Comparison of ENCODE assay signal across 15 cellular contexts in the genomic region with DNA sequence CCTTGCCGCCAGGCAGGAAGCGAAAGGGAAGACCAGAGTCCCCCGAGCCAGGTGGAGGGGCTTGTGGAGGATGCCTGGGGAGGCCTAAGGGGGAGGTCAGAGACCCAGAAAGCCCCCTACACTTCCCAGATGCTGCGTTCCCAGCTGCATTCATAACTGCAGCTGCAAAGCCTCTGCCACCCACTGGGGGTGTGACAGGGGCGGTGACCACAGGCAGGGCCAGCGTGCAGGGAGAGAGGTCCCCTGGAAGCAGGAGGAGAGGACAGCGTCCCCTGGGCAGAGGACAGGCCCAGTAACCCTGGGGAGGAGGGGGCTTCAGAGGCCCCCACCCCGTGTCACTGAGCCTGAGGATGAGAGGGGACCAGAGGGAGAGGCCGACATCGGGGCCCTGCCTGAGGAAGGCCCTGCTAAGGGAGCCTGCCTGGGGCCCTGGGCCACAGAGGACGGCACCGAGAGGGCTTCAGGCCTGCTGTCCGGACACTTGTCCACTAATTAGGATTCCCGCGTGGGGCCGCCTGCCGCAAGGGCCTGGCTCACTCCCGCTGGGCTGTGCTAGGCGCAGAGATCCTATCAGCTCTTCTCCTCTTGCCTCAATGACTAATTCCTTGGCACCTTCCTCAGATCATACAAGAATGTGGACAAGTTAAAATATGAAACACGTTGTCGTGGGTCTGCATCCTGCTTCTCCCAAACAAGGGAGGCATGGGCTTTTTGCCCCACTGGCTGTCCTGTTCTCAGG. TPM values are rescaled to one million over a fixed set of nuclear protein-coding genes. Genes with fewer than 3 reads are reported as not detected.
DNase-seq lines count a peak whose midpoint lies in the region; ATAC-seq and TF ChIP-seq lines count a peak whose summit lies in the region.
"Had no signal": no experiment of that assay in that cellular context is flagged by ENCODE, and none has a peak within 500 bp of the region (broad histone marks: within the 10 kb centered on the region; RNA-seq: fewer than 3 reads in every experiment).

No MANE protein-coding gene starts in this region.

- no peaks in the 10 kb centered on the region for H3K4me1 ChIP-seq in osteoblast (ENCODE audit: insufficient read depth, low read length)

- peaks cover 10% of the 10 kb centered on the region for H3K27me3 ChIP-seq in osteoblast (ENCODE audit: insufficient read depth, low read length)
- H3K27me3 ChIP-seq: MG63 had no signal

- no peaks in the 10 kb centered on the region for H3K36me3 ChIP-seq in osteoblast (ENCODE audit: insufficient read depth, low read length)
- H3K36me3 ChIP-seq: MG63 had no signal

- DNase-seq in Daoy (ENCODE audit: low read depth) (peak; percentile 32), M059J (ENCODE audit: low read depth) (peak; percentile 73), choroid plexus epithelial cell (ENCODE audit: low read depth) (peak; percentile 63), osteoblast (ENCODE audit: insufficient read length, low spot score, missing footprints) (peak; percentile 96), NCI-H2081 treated with DMSO at 0.1 percent for 48 hours (lab: John Stamatoyannopoulos, UW) (no peak), NCI-H1105 (lab: John Stamatoyannopoulos, UW) (no peak)
- no peak for DNase-seq in activated CD4-positive, alpha-beta T cell treated with anti-CD3 and anti-CD28 coated beads, Interleukin-2, amount 50 U/mL, for 1 hour
- DNase-seq: activated CD8-positive, alpha-beta T cell treated with anti-CD3 and anti-CD28 coated beads for 36 hours; central memory CD4-positive, alpha-beta T cell; islet precursor cell; MG63; NCI-H446; right cardiac atrium had no signal

- H3K4me3 ChIP-seq in choroid plexus epithelial cell (ENCODE audit: low read depth, low read length), result no peak overlapping the region
- no peak overlapping the region for H3K4me3 ChIP-seq in osteoblast (ENCODE audit: insufficient read depth, low read length)
- H3K4me3 ChIP-seq: MG63 had no signal

- H3K9me3 ChIP-seq in osteoblast (ENCODE audit: low read depth, low read length), result no peaks in the 10 kb centered on the region
- H3K9me3 ChIP-seq: MG63 had no signal

- no peak for ATAC-seq in HG03439 (IDR thresholded peaks at IDR 0.05; ENCODE audit: unreplicated experiment)
- ATAC-seq: activated CD8-positive, alpha-beta T cell treated with anti-CD3 and anti-CD28 coated beads for 36 hours had no signal

- TF ChIP-seq CTCF in choroid plexus epithelial cell (conservative IDR thresholded peaks at IDR 0.05; ENCODE audit: low read depth, low read length) (peak; percentile 13), osteoblast (IDR thresholded peaks at IDR 0.05; ENCODE audit: extremely low read depth, low read depth, low read length) (no peak)

- H3K27ac ChIP-seq in osteoblast (ENCODE audit: low read depth, low read length), result no peak overlapping the region

- no peaks in the 10 kb centered on the region for H4K20me1 ChIP-seq in osteoblast (ENCODE audit: insufficient read depth, low read length)

- no peaks in the 10 kb centered on the region for H3K79me2 ChIP-seq in osteoblast (ENCODE audit: insufficient read depth, low read length)

- H2AFZ ChIP-seq in osteoblast (ENCODE audit: low read length), result no peak overlapping the region

- no peak overlapping the region for H3K4me2 ChIP-seq in osteoblast (ENCODE audit: insufficient read depth, low read length)

RNA-seq across cellular contexts. Expression of gene CCDC27, which starts 49.1 kb away (rescaled TPM):
- not detected in 2 replicates for total RNA-seq in Daoy (2014; rRNA removed; shearing (Covaris generic))
- total RNA-seq in M059J (2014; rRNA removed; shearing (Covaris generic)), result not detected in 2 replicates
- total RNA-seq in osteoblast, result not detected in 2 replicates
- total RNA-seq: activated CD8-positive, alpha-beta T cell treated with anti-CD3 and anti-CD28 coated beads for 36 hours; CD4-positive, CD25-positive, alpha-beta regulatory T cell had no signal

RNA-seq across cellular contexts. Expression of gene TP73, which starts 50.8 kb away (rescaled TPM):
- total RNA-seq in Daoy (2014; rRNA removed; shearing (Covaris generic)), result 0.89 and 2.5 TPM in 2 replicates
- 0.42 and 0.91 TPM in 2 replicates for total RNA-seq in M059J (2014; rRNA removed; shearing (Covaris generic))
- not detected in 2 replicates for total RNA-seq in osteoblast
- total RNA-seq: CD4-positive, CD25-positive, alpha-beta regulatory T cell had no signal

RNA-seq across cellular contexts. Expression of gene WRAP73, which starts 53.3 kb away (rescaled TPM):
- total RNA-seq in Daoy (2014; rRNA removed; shearing (Covaris generic)), result 17.4 and 33.9 TPM in 2 replicates
- total RNA-seq in M059J (2014; rRNA removed; shearing (Covaris generic)), result 17.3 and 18.8 TPM in 2 replicates
- total RNA-seq in osteoblast, result 9.8 and 12.4 TPM in 2 replicates

Comparison
In these comparisons a context has a peak if more than half of its experiments do, and no peak if none do; other contexts are left out.
1. DNase-seq: peak in Daoy (single experiment), M059J (single experiment), choroid plexus epithelial cell (single experiment) and osteoblast (single experiment); none in NCI-H2081 treated with DMSO at 0.1 percent for 48 hours (single experiment), activated CD4-positive, alpha-beta T cell treated with anti-CD3 and anti-CD28 coated beads, Interleukin-2, amount 50 U/mL, for 1 hour (single experiment) and NCI-H1105 (single experiment).